22 cellular contexts compared by ENCODE assay signal in the genomic region with DNA sequence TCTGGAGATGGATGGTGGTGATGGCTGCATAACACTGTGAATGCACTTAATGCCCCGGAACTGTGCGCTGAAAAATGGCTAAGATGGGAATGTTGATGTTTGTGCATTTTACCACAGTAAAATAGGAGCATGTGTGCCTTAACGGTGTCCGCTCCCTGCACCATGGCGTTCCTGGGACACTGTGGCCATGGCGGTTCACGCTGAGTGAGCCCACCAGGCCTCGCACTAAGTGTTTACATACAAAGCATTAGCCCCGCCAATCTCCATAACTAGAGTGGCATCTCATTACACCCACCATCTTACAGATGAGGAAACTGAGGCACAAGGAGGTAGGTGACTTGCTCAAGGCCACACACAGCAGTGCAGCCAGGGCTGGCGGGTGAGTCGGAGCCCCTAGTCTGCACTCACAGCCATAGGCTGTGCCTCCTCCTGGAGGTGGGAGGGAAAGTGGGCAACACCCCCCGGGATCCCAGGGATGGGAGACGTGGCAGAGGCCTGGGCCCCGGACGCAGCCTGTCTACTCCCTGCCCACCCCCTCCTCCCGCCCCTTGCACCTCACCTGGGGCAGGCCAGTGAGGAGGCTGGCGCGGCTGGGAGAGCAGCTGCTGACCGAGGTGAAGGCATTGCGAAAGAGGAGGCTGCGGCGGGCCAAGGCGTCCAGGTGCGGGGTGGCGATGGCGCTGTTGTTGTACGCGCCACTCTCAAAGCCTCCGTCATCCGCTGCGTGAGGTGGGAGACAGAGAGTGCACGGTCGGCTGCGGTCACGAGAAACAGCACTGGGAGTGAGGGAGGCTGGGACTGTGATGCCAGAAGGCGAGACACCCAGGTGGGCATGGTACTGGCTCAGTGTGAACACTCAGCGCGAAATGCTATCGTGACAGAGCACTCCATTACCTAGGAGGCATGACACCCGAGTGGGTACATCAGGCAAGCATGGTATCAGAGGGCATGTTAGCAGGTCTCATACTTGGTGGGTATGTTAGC. TPM values are rescaled to one million over a fixed set of nuclear protein-coding genes. Genes with fewer than 3 reads are reported as not detected.
DNase-seq lines count a peak whose midpoint lies in the region; ATAC-seq and FAIRE-seq lines count a peak whose summit lies in the region.
"Had no signal": no experiment of that assay in that cellular context is flagged by ENCODE, and none has a peak within 500 bp of the region (broad histone marks: within the 10 kb centered on the region; RNA-seq: fewer than 3 reads in every experiment).

No MANE protein-coding gene starts in this region.

- no peak overlapping the region for H3K27ac ChIP-seq in right cardiac atrium (ENCODE audit: low read length)
- H3K27ac ChIP-seq: SJSA1 had no signal

- ATAC-seq in right cardiac atrium, result no peak
- ATAC-seq in T-helper 17 cell, result no peak
- ATAC-seq in naive B cell (ENCODE audit: low read depth in 2 of 2), result no peak
- no peak for ATAC-seq in GM21528 (IDR thresholded peaks at IDR 0.05; ENCODE audit: low FRiP score, unreplicated experiment)
- ATAC-seq in HG02588 (IDR thresholded peaks at IDR 0.05; ENCODE audit: unreplicated experiment), result no peak
- ATAC-seq in GM18861 (IDR thresholded peaks at IDR 0.05; ENCODE audit: unreplicated experiment), result no peak

- H3K27ac Mint-ChIP-seq in T-helper 17 cell (peak overlapping the region; percentile 86), naive B cell (peak overlapping the region in 5 of 6 donors; percentile 14 to 67 (median 45))

- H3K9me3 ChIP-seq in right cardiac atrium (ENCODE audit: control insufficient read depth, low read length) (no peaks in the 10 kb centered on the region), T-helper 17 cell (ENCODE audit: control insufficient read depth, low read length, poor library complexity, severe bottlenecking) (no peaks in the 10 kb centered on the region)
- H3K9me3 ChIP-seq: Caco-2, SJSA1 had no signal

- peaks cover 6% of the 10 kb centered on the region for H3K36me3 Mint-ChIP-seq in T-helper 17 cell (ENCODE audit: low read depth)
- peaks cover 11 to 20% of the 10 kb centered on the region in 2 donors for H3K36me3 Mint-ChIP-seq in naive B cell

- H3K4me3 ChIP-seq in right cardiac atrium (ENCODE audit: low read length), result no peak overlapping the region
- H3K4me3 ChIP-seq: SJSA1 had no signal

- intact Hi-C loops in right cardiac atrium (cut with DNase I), result no loop called here
- intact Hi-C loops in cardiac septum (cut with DNase I), result no loop called here

- H3K4me3 Mint-ChIP-seq in T-helper 17 cell (peak overlapping the region; percentile 41), naive B cell (no peak overlapping the region)
- H3K4me3 Mint-ChIP-seq: H9 had no signal

- H3K4me1 ChIP-seq in right cardiac atrium (ENCODE audit: control insufficient read depth, insufficient read depth, low read length), result no peaks in the 10 kb centered on the region

- H3K9me3 Mint-ChIP-seq in naive B cell, result no peaks in the 10 kb centered on the region
- H3K9me3 Mint-ChIP-seq: H9 had no signal

- H3K4me1 Mint-ChIP-seq in T-helper 17 cell (peaks cover 24% of the 10 kb centered on the region), naive B cell (peaks cover 19 to 38% (median 21%) of the 10 kb centered on the region in 3 donors)

- WGBS in right cardiac atrium, result 97% methylated on average over 40 of the region's 40 CpGs

- no peaks in the 10 kb centered on the region for H3K27me3 ChIP-seq in right cardiac atrium (ENCODE audit: control insufficient read depth, insufficient read depth)
- H3K27me3 ChIP-seq: SJSA1 had no signal

- H3K27me3 Mint-ChIP-seq in T-helper 17 cell (no peaks in the 10 kb centered on the region), naive B cell (no peaks in the 10 kb centered on the region)

- FAIRE-seq in urothelium cell line (lab: Jason Lieb, UNC), result peak; percentile 66
- FAIRE-seq: GM19239 had no signal

- peak; percentile 10 to 42 (median 39) for DNase-seq in right cardiac atrium
- no peak for DNase-seq in cardiac septum (ENCODE audit: low spot score)
- DNase-seq in T-helper 17 cell, result no peak
- DNase-seq in naive B cell, result no peak
- DNase-seq in urothelium cell line (ENCODE audit: low spot score), result no peak
- DNase-seq: C1 segment of cervical spinal cord; Caco-2; EL; H9; NCI-H1105 treated with DMSO at 0.1 percent for 48 hours; NCI-H187; NCI-H226; NCI-H69; NK-92 treated with Interleukin-12 subunit alpha and Interleukin-12 subunit beta, amount 100 ng/mL, for 24 hours; OCI-M1 had no signal

RNA-seq across cellular contexts. Expression of a gene that starts 3.4 kb away (rescaled TPM):
- total RNA-seq in right cardiac atrium (10 to 100 TPM; 16.6 to 23.4 (median 19.9) TPM), cardiac septum (21.4 TPM), T-helper 17 cell (100 to 1,000 TPM; 136 to 151 TPM)
- polyA plus RNA-seq in right cardiac atrium (13.0 TPM), naive B cell (ENCODE audit: low read depth in 6 of 6) (10 to 100 TPM; 12.3 to 38.5 (median 22.4) TPM)

RNA-seq across cellular contexts. Expression of a gene that starts 3.5 kb away (rescaled TPM):
- 1 to 10 TPM; 5.3 to 7.8 (median 6.8) TPM for total RNA-seq in right cardiac atrium
- polyA plus RNA-seq in right cardiac atrium, result 4.4 TPM
- total RNA-seq in cardiac septum, result 8.3 TPM
- 10 to 100 TPM; 57.0 to 73.8 TPM for total RNA-seq in T-helper 17 cell
- 1 to 10 TPM; 1.6 to 9.5 (median 7.4) TPM for polyA plus RNA-seq in naive B cell (ENCODE audit: low read depth in 6 of 6)

RNA-seq across cellular contexts. Expression of a gene that starts 43.9 kb away (rescaled TPM):
- total RNA-seq in right cardiac atrium, result 10 to 100 TPM; 36.3 to 49.7 (median 43.9) TPM
- 28.7 TPM for polyA plus RNA-seq in right cardiac atrium
- 46.4 TPM for total RNA-seq in cardiac septum
- total RNA-seq in T-helper 17 cell, result 100 to 1,000 TPM; 528 to 571 TPM
- 10 to 100 TPM in 5 of 6 donors, 1 to 10 TPM in 1; 9.2 to 34.7 (median 18.3) TPM for polyA plus RNA-seq in naive B cell (ENCODE audit: low read depth in 6 of 6)

RNA-seq across cellular contexts. Expression of a gene that starts 46.9 kb away (rescaled TPM):
- total RNA-seq in right cardiac atrium (under 1 TPM in 2 of 4 donors, not detected in 2; 0.14 to 0.20 TPM), cardiac septum (not detected), T-helper 17 cell (not detected)
- polyA plus RNA-seq in right cardiac atrium (0.05 TPM), naive B cell (ENCODE audit: low read depth in 6 of 6) (not detected)
- total RNA-seq: HT1080, RPMI7951, SJSA1 had no signal

Comparison
In these comparisons a context has a peak if more than half of its experiments do, and no peak if none do; other contexts are left out.
1. DNase-seq: peak in right cardiac atrium (3 of 3); none in cardiac septum (single experiment), T-helper 17 cell (0 of 3), naive B cell (single experiment) and urothelium cell line (single experiment).
2. RNA of a gene that starts 43.9 kb away (total RNA-seq): 528 to 571 TPM in T-helper 17 cell; 46.4 TPM in cardiac septum (single experiment) and 36.3 to 49.7 TPM in right cardiac atrium; every median in the first group is over 10 times any median in the second.